In genomic region chr16:57167951-57168350, GRCh38 we compare ENCODE assay signal across 9 cellular contexts. TPM values are rescaled to one million over a fixed set of nuclear protein-coding genes. Genes with fewer than 3 reads are reported as not detected.
DNase-seq lines count a peak whose midpoint lies in the region; ATAC-seq and TF ChIP-seq lines count a peak whose summit lies in the region.
"Had no signal": no experiment of that assay in that cellular context is flagged by ENCODE, and none has a peak within 500 bp of the region (broad histone marks: within the 10 kb centered on the region; RNA-seq: fewer than 3 reads in every experiment).

No MANE protein-coding gene starts in this region.

- POLR2A ChIA-PET in GM10248 (lab: Yijun Ruan, JAX), result interaction anchor here (0.6 kb wide), 1 partner anchor 117 kb away, joined by 3 read pairs; no protein-coding TSS in a partner anchor

- no peaks in the 10 kb centered on the region for H3K4me1 ChIP-seq in mammary epithelial cell (ENCODE audit: insufficient read depth, low read length)

- TF ChIP-seq CTCF in GM10248 (IDR thresholded peaks at IDR 0.05; ENCODE audit: control extremely low read depth, extremely low read depth, low read depth, missing control alignments) (peak; percentile 62), mammary epithelial cell (conservative IDR thresholded peaks at IDR 0.05 in 1 of 2, IDR thresholded peaks at IDR 0.05 in 1 of 2; ENCODE audit: extremely low read depth in 1 of 2, insufficient read depth in 1 of 2, low read depth in 1 of 2, low read length in 2 of 2) (peak; percentile 34 to 58), type B pancreatic cell (conservative IDR thresholded peaks at IDR 0.05) (peak; percentile 77)

- no peaks in the 10 kb centered on the region for H3K27me3 Mint-ChIP-seq in type B pancreatic cell

- peaks cover 16% of the 10 kb centered on the region for H3K4me1 Mint-ChIP-seq in type B pancreatic cell (ENCODE audit: unreplicated experiment)

- H3K27ac ChIP-seq in mammary epithelial cell (ENCODE audit: insufficient read depth, low read depth, low read length), result no peak overlapping the region

- WGBS in mammary epithelial cell (ENCODE audit: low coverage, missing lambda C conversion rate), result 44% methylated on average over 4 of the region's 4 CpGs

- intact Hi-C loops in mammary epithelial cell (cut with micrococcal nuclease) (loop anchor here (1.0 to 2.0 kb wide), 4 partner anchors 75 to 301 kb away; partner anchors contain the start of gene CPNE2), left colon (cut with DNase I, micrococcal nuclease) (loop anchor here (5.0 kb wide), 2 partner anchors 81 to 86 kb away; no protein-coding TSS in a partner anchor)

- BruUV-seq in mammary epithelial cell (replicated peaks; lab: Mats Ljungman, UMichigan), result no TSS peak

- CTCF ChIA-PET in GM10248 (lab: Yijun Ruan, JAX) (interaction anchor here (0.7 to 5.0 kb wide), 10 partner anchors 10 to 88 kb away, joined by 3 to 36 read pairs (median 4); partner anchors contain the start of gene CPNE2), mammary epithelial cell (lab: Charles Lee; ENCODE audit: low non-redundant PET) (no interaction called here)

- DNase-seq in AML-193 (lab: John Stamatoyannopoulos, UW), result peak; percentile 64 to 76
- peak; percentile 54 for DNase-seq in GM10248 (ENCODE audit: extremely low spot score)
- DNase-seq in NCI-H460 (ENCODE audit: extremely low read depth, low read depth), result peak; percentile 62
- peak; percentile 34 for DNase-seq in mammary epithelial cell
- no peak for DNase-seq in left colon
- no peak for DNase-seq in type B pancreatic cell (ENCODE audit: extremely low spot score, unreplicated experiment)

- peaks cover 21% of the 10 kb centered on the region for H3K36me3 Mint-ChIP-seq in type B pancreatic cell

- ATAC-seq in left colon (peak; percentile 88), GM19397 (IDR thresholded peaks at IDR 0.05; ENCODE audit: unreplicated experiment) (no peak), HG03442 (IDR thresholded peaks at IDR 0.05; ENCODE audit: unreplicated experiment) (no peak)

- H3K36me3 ChIP-seq in mammary epithelial cell (ENCODE audit: insufficient read depth, low read length), result peaks cover 28% of the 10 kb centered on the region

- no peak overlapping the region for H3K27ac Mint-ChIP-seq in type B pancreatic cell

- H3K79me2 ChIP-seq in mammary epithelial cell (ENCODE audit: insufficient read depth, low read length), result no peaks in the 10 kb centered on the region

- H3K4me3 ChIP-seq in mammary epithelial cell (replicated peaks in 1 of 3; ENCODE audit: insufficient read depth in 1 of 3, low read depth in 2 of 3, low read length in 3 of 3), result no peak overlapping the region
- H3K4me3 ChIP-seq: skin epidermis had no signal

- H3K9me3 Mint-ChIP-seq in type B pancreatic cell, result no peaks in the 10 kb centered on the region

- no peak overlapping the region for H3K4me3 Mint-ChIP-seq in type B pancreatic cell

- no peak overlapping the region for H2AFZ ChIP-seq in mammary epithelial cell (ENCODE audit: low read depth, low read length)

- H3K27me3 ChIP-seq in mammary epithelial cell (ENCODE audit: insufficient read depth, low read length), result no peaks in the 10 kb centered on the region

- dilution Hi-C loops in mammary epithelial cell (cut with HindIII; ENCODE audit: low sequenced_read_pairs), result no loop called here

- in situ Hi-C loops in mammary epithelial cell (cut with MboI; ENCODE audit: low sequenced_read_pairs in 2 of 2), result loop anchor here in 1 of 2 donors (10.0 kb wide), 1 partner anchor 83 kb away; no protein-coding TSS in a partner anchor

- H4K20me1 ChIP-seq in mammary epithelial cell (ENCODE audit: insufficient read depth, low read length), result no peaks in the 10 kb centered on the region

- H3K4me2 ChIP-seq in mammary epithelial cell (ENCODE audit: insufficient read depth, low read depth, low read length), result no peak overlapping the region

- no peak overlapping the region for H3K9ac ChIP-seq in mammary epithelial cell (ENCODE audit: insufficient read depth, low read length)

- no peaks in the 10 kb centered on the region for H3K9me3 ChIP-seq in mammary epithelial cell (replicated peaks; ENCODE audit: insufficient read depth, low read length)

RNA-seq across cellular contexts. Expression of gene PSME3IP1, which starts 17.9 kb away (rescaled TPM):
- total RNA-seq in NCI-H460 (2014; rRNA removed; shearing (Covaris generic)), result 143 and 150 TPM in 2 replicates
- 204 and 206 TPM in 2 replicates for polyA plus RNA-seq in NCI-H460 (2014; cell fraction: nucleus; rRNA removed)
- total RNA-seq in mammary epithelial cell, result 10 to 100 TPM; 43.2 to 90.0 TPM
- 64.8 TPM for polyA plus RNA-seq in mammary epithelial cell
- polyA minus RNA-seq in mammary epithelial cell, result 50.1 TPM
- 100 to 1,000 TPM in 1 of 2 donors, 10 to 100 TPM in 1; 90.6 to 107 TPM for total RNA-seq in left colon
- 90.1 and 94.4 TPM in 2 replicates for total RNA-seq in type B pancreatic cell (ENCODE audit: low replicate concordance)

RNA-seq across cellular contexts. Expression of gene RSPRY1, which starts 18.2 kb away (rescaled TPM):
- total RNA-seq in NCI-H460 (2014; rRNA removed; shearing (Covaris generic)), result 34.6 and 44.7 TPM in 2 replicates
- polyA plus RNA-seq in NCI-H460 (2014; cell fraction: nucleus; rRNA removed), result 19.2 and 32.8 TPM in 2 replicates
- 10 to 100 TPM; 46.9 to 47.2 TPM for total RNA-seq in mammary epithelial cell
- polyA plus RNA-seq in mammary epithelial cell, result 23.4 TPM
- 29.1 TPM for polyA minus RNA-seq in mammary epithelial cell
- total RNA-seq in left colon, result 10 to 100 TPM; 49.1 to 53.0 TPM
- 36.3 and 49.9 TPM in 2 replicates for total RNA-seq in type B pancreatic cell (ENCODE audit: low replicate concordance)

Comparison
In these comparisons a context has a peak if more than half of its experiments do, and no peak if none do; other contexts are left out.
1. DNase-seq: peak in AML-193 (2 of 2), GM10248 (single experiment), NCI-H460 (single experiment) and mammary epithelial cell (single experiment); none in left colon (0 of 2) and type B pancreatic cell (single experiment).
2. Peak in every context shown above with its lines, with median percentiles within 50 percentile points of each other: CTCF ChIP-seq.